Comparison of ENCODE assay signal across 19 cellular contexts in the genomic region with DNA sequence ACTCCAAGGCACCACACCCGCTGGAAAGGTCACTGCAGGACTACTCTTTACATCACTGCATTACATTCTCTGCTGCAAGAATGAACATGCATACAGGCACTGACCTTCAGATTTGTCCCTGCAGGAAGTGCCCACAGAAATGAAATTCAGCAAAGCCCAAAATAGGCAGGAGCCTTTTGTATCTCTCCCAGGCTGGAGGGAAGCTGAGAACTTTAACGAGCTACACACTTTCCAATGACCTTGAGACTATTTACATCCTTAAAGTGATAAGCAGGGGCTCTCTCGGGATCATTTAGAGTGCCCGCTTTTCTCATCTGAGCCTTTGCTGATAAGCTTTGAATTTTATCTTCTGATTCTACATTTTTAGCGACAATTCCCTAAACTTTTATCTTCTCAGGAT.
"Had no signal": no experiment of that assay in that cellular context is flagged by ENCODE, and none has a peak within 500 bp of the region (broad histone marks: within the 10 kb centered on the region; RNA-seq: fewer than 3 reads in every experiment).

No MANE protein-coding gene starts in this region.

- DNase-seq: activated CD4-positive, alpha-beta T cell treated with anti-CD3 and anti-CD28 coated beads for 1 hour; activated CD4-positive, alpha-beta T cell treated with anti-CD3 and anti-CD28 coated beads, Interleukin-2, amount 50 U/mL, for 1 hour; activated CD8-positive, alpha-beta T cell treated with anti-CD3 and anti-CD28 coated beads, Interleukin-2, amount 10 ng/mL, durations not matched to agents 7 days and 5 days; adrenal gland; effector CD4-positive, alpha-beta T cell; erythroblast; kidney; left lung; ovary; stimulated activated CD4-positive, alpha-beta T cell treated with anti-CD3 and anti-CD28 coated beads, Interleukin-4, amount 100 ng/mL, for 1 hour; stimulated activated naive CD4-positive, alpha-beta T cell; upper lobe of left lung had no signal

- H3K36me3 Mint-ChIP-seq: activated naive CD4-positive, alpha-beta T cell treated with anti-CD3 and anti-CD28 coated beads, Interleukin-2, amount 50 U/mL, for 72 hours had no signal

- H3K27ac ChIP-seq: adrenal gland, breast epithelium, foreskin keratinocyte, left lung, neutrophil, ovary, prostate gland, upper lobe of left lung had no signal

- H3K36me3 ChIP-seq: adrenal gland, breast epithelium, left lung, neutrophil, ovary, prostate gland had no signal

- H3K4me3 ChIP-seq: adrenal gland, breast epithelium, left lung, ovary, prostate gland, upper lobe of left lung had no signal

- H3K27ac Mint-ChIP-seq: activated CD8-positive, alpha-beta T cell treated with anti-CD3 and anti-CD28 coated beads, Interleukin-2, amount 10 ng/mL, durations not matched to agents 7 days and 5 days; T-helper 2 cell treated with Interferon-gamma antibody and Interleukin-4, amounts not matched to agents 5 μg/mL and 100 μg/mL, for 36 hours had no signal

- H3K4me1 ChIP-seq: adrenal gland, breast epithelium, left lung, prostate gland, upper lobe of left lung had no signal

- H3K27me3 ChIP-seq: adrenal gland, breast epithelium, foreskin keratinocyte, left lung, ovary, upper lobe of left lung had no signal

- H3K27me3 Mint-ChIP-seq: natural killer cell treated with Interleukin-12 subunit alpha and Interleukin-12 subunit beta and Interleukin-15 and Interleukin-18, amount 100 ng/mL, for 72 hours had no signal

- H3K9me3 Mint-ChIP-seq: activated naive CD4-positive, alpha-beta T cell treated with anti-CD3 and anti-CD28 coated beads, Interleukin-2, amount 50 U/mL, for 72 hours; natural killer cell treated with Interleukin-12 subunit alpha and Interleukin-12 subunit beta and Interleukin-15 and Interleukin-18, amount 100 ng/mL, for 72 hours; T-helper 2 cell treated with Interferon-gamma antibody and Interleukin-4, amounts not matched to agents 5 μg/mL and 100 μg/mL, for 36 hours had no signal

- H3K9me3 ChIP-seq: adrenal gland, breast epithelium, left lung, neutrophil, ovary, prostate gland, upper lobe of left lung had no signal

- H3K4me3 Mint-ChIP-seq: activated CD8-positive, alpha-beta T cell treated with anti-CD3 and anti-CD28 coated beads, Interleukin-2, amount 10 ng/mL, durations not matched to agents 7 days and 5 days; natural killer cell treated with Interleukin-12 subunit alpha and Interleukin-12 subunit beta and Interleukin-15 and Interleukin-18, amount 100 ng/mL, for 72 hours; T-helper 2 cell treated with Interferon-gamma antibody and Interleukin-4, amounts not matched to agents 5 μg/mL and 100 μg/mL, for 36 hours had no signal
